In the genomic region with DNA sequence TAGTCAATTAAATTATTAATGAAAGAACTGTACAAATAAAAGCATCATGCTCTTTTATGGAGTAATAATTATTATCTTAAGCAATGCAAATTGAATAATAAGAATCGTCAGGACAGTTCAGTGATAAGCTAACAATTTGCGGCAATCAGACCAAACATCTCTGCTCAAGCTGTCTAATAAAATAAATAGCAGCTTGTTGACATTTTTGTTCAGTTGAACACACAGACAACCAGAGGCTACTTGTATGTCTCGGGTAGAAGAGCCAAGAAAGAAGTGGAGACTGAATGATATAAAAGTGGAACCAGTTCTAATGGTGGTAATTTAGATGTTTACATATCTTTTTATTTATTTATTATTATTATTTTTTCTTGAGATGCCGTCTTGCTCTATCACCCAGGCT, we compare ENCODE assay signal across 1 cellular context.
TF ChIP-seq lines count a peak whose summit lies in the region.

No MANE protein-coding gene starts in this region.

TF ChIP-seq in IMR-90, 13 proteins besides CTCF, POLR2A, EP300 and RAD21 (continued from another document):
- TF ChIP-seq, protein P1, sequence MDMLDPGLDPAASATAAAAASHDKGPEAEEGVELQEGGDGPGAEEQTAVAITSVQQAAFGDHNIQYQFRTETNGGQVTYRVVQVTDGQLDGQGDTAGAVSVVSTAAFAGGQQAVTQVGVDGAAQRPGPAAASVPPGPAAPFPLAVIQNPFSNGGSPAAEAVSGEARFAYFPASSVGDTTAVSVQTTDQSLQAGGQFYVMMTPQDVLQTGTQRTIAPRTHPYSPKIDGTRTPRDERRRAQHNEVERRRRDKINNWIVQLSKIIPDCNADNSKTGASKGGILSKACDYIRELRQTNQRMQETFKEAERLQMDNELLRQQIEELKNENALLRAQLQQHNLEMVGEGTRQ (IDR thresholded peaks at IDR 0.05; ENCODE audit: low read depth, low read length) = no peak
- TF ChIP-seq NFE2L2 (IDR thresholded peaks at IDR 0.05; ENCODE audit: low read depth, low read length) = no peak
- TF ChIP-seq FOS (IDR thresholded peaks at IDR 0.05; ENCODE audit: low read depth, low read length) = no peak
